Comparison of ENCODE assay signal across 1 cellular context in the genomic region with DNA sequence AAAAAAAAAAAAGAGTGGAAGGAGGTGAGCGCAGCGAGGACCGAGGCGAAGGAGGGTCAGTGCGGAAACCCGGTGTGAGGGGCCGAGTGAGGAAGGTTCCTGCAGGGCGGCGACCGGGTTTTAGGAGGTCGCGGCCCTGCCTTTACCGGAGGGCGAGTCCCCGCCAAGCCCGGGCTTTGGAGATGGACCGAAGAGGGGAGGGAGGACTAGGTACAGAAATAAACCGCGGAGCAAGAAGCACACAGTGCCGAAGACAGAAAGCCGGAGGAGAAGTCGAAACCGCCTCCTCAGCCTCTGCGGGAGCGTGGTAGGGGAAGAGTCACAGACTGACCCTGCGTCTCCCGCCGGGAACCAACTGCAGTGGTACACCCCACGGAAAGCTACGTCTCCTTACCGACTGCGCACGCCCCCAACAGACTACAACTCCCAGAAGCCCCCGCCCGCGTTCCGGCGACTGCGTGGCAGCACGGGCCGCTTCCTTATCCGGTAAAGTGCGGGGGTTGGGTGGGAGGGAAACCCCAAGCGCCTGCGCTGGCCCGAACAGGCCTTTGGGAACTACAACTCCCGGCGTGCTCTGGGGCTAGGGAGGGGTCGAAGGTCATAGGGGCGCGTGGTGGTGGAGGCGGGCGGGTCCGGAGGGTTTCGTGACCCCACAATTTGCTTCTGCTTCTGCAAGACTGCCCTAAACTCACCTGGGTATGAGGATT.
TF ChIP-seq lines count a peak whose summit lies in the region.

A gene (minus strand): TSS at position 365 of the 707 bp plus-strand sequence. CDS start 380 bp downstream, outside the sequence.

TF ChIP-seq in WTC11, 78 proteins besides CTCF, POLR2A, EP300 and RAD21 (continued from another document):
- TF ChIP-seq PRRX2 (CRISPR knock-in tag; IDR thresholded peaks at IDR 0.05) (no peak), TEAD1 (CRISPR knock-in tag; IDR thresholded peaks at IDR 0.05) (no peak; the same call in 1 of the 2 replicates), MXD4 (CRISPR knock-in tag; IDR thresholded peaks at IDR 0.05; ENCODE audit: borderline replicate concordance) (no peak), SP1 (CRISPR knock-in tag; conservative IDR thresholded peaks at IDR 0.05) (peak; percentile 68), NFATC4 (CRISPR knock-in tag; IDR thresholded peaks at IDR 0.05) (no peak), GABPB1 (CRISPR knock-in tag; IDR thresholded peaks at IDR 0.05) (no peak), NFE2L1 (CRISPR knock-in tag; IDR thresholded peaks at IDR 0.05) (0 out of 2 replicates have a peak, but pooled peaks have one; percentile 54), ZNF232 (CRISPR knock-in tag; IDR thresholded peaks at IDR 0.05) (0 out of 2 replicates have a peak, but pooled peaks have one; percentile 2), TP53 (CRISPR knock-in tag; IDR thresholded peaks at IDR 0.05) (no peak), ZNF263 (CRISPR knock-in tag; IDR thresholded peaks at IDR 0.05; ENCODE audit: low read depth) (no peak), HMGA2 (CRISPR knock-in tag; IDR thresholded peaks at IDR 0.05) (no peak), JAZF1 (CRISPR knock-in tag; IDR thresholded peaks at IDR 0.05) (no peak), ZBTB21 (CRISPR knock-in tag; IDR thresholded peaks at IDR 0.05; ENCODE audit: borderline replicate concordance) (no peak), NR3C1 (CRISPR knock-in tag; conservative IDR thresholded peaks at IDR 0.05; ENCODE audit: low read depth) (no peak), SMAD4 (CRISPR knock-in tag; IDR thresholded peaks at IDR 0.05) (no peak), JUN (CRISPR knock-in tag; IDR thresholded peaks at IDR 0.05) (no peak), ZNF671 (CRISPR knock-in tag; IDR thresholded peaks at IDR 0.05) (no peak), NR2C2 (CRISPR knock-in tag; IDR thresholded peaks at IDR 0.05) (peak; percentile 99), IRF2 (CRISPR knock-in tag; IDR thresholded peaks at IDR 0.05; ENCODE audit: borderline replicate concordance, low read depth) (no peak), TCF7 (CRISPR knock-in tag; IDR thresholded peaks at IDR 0.05; ENCODE audit: low read depth) (no peak), RELA (CRISPR knock-in tag; IDR thresholded peaks at IDR 0.05; ENCODE audit: borderline replicate concordance) (no peak), FOXP1 (CRISPR knock-in tag; IDR thresholded peaks at IDR 0.05; ENCODE audit: borderline replicate concordance) (peak; percentile 57), FOXJ3 (CRISPR knock-in tag; IDR thresholded peaks at IDR 0.05; ENCODE audit: borderline replicate concordance) (no peak)
- TF ChIP-seq, protein P1, sequence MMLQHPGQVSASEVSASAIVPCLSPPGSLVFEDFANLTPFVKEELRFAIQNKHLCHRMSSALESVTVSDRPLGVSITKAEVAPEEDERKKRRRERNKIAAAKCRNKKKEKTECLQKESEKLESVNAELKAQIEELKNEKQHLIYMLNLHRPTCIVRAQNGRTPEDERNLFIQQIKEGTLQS (CRISPR knock-in tag; conservative IDR thresholded peaks at IDR 0.05), result no peak
- TF ChIP-seq, protein P2, sequence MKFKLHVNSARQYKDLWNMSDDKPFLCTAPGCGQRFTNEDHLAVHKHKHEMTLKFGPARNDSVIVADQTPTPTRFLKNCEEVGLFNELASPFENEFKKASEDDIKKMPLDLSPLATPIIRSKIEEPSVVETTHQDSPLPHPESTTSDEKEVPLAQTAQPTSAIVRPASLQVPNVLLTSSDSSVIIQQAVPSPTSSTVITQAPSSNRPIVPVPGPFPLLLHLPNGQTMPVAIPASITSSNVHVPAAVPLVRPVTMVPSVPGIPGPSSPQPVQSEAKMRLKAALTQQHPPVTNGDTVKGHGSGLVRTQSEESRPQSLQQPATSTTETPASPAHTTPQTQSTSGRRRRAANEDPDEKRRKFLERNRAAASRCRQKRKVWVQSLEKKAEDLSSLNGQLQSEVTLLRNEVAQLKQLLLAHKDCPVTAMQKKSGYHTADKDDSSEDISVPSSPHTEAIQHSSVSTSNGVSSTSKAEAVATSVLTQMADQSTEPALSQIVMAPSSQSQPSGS (CRISPR knock-in tag; IDR thresholded peaks at IDR 0.05; ENCODE audit: borderline replicate concordance, low read depth), result no peak
- TF ChIP-seq, protein P3, sequence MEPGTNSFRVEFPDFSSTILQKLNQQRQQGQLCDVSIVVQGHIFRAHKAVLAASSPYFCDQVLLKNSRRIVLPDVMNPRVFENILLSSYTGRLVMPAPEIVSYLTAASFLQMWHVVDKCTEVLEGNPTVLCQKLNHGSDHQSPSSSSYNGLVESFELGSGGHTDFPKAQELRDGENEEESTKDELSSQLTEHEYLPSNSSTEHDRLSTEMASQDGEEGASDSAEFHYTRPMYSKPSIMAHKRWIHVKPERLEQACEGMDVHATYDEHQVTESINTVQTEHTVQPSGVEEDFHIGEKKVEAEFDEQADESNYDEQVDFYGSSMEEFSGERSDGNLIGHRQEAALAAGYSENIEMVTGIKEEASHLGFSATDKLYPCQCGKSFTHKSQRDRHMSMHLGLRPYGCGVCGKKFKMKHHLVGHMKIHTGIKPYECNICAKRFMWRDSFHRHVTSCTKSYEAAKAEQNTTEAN (CRISPR knock-in tag; IDR thresholded peaks at IDR 0.05), result 0 out of 2 replicates have a peak, but pooled peaks have one; percentile 23
- TF ChIP-seq, protein P4, sequence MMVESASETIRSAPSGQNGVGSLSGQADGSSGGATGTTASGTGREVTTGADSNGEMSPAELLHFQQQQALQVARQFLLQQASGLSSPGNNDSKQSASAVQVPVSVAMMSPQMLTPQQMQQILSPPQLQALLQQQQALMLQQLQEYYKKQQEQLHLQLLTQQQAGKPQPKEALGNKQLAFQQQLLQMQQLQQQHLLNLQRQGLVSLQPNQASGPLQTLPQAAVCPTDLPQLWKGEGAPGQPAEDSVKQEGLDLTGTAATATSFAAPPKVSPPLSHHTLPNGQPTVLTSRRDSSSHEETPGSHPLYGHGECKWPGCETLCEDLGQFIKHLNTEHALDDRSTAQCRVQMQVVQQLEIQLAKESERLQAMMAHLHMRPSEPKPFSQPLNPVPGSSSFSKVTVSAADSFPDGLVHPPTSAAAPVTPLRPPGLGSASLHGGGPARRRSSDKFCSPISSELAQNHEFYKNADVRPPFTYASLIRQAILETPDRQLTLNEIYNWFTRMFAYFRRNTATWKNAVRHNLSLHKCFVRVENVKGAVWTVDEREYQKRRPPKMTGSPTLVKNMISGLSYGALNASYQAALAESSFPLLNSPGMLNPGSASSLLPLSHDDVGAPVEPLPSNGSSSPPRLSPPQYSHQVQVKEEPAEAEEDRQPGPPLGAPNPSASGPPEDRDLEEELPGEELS (CRISPR knock-in tag; IDR thresholded peaks at IDR 0.05), result peak; percentile 43; the same call in 1 of the 2 replicates
- TF ChIP-seq, protein P5, sequence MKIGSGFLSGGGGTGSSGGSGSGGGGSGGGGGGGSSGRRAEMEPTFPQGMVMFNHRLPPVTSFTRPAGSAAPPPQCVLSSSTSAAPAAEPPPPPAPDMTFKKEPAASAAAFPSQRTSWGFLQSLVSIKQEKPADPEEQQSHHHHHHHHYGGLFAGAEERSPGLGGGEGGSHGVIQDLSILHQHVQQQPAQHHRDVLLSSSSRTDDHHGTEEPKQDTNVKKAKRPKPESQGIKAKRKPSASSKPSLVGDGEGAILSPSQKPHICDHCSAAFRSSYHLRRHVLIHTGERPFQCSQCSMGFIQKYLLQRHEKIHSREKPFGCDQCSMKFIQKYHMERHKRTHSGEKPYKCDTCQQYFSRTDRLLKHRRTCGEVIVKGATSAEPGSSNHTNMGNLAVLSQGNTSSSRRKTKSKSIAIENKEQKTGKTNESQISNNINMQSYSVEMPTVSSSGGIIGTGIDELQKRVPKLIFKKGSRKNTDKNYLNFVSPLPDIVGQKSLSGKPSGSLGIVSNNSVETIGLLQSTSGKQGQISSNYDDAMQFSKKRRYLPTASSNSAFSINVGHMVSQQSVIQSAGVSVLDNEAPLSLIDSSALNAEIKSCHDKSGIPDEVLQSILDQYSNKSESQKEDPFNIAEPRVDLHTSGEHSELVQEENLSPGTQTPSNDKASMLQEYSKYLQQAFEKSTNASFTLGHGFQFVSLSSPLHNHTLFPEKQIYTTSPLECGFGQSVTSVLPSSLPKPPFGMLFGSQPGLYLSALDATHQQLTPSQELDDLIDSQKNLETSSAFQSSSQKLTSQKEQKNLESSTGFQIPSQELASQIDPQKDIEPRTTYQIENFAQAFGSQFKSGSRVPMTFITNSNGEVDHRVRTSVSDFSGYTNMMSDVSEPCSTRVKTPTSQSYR (CRISPR knock-in tag; IDR thresholded peaks at IDR 0.05), result 0 out of 2 replicates have a peak, but pooled peaks have one; percentile 19
- TF ChIP-seq, protein P6, sequence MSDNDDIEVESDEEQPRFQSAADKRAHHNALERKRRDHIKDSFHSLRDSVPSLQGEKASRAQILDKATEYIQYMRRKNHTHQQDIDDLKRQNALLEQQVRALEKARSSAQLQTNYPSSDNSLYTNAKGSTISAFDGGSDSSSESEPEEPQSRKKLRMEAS (CRISPR knock-in tag; IDR thresholded peaks at IDR 0.05), result peak; percentile 35; the same call in 1 of the 2 replicates
- TF ChIP-seq, protein P7, sequence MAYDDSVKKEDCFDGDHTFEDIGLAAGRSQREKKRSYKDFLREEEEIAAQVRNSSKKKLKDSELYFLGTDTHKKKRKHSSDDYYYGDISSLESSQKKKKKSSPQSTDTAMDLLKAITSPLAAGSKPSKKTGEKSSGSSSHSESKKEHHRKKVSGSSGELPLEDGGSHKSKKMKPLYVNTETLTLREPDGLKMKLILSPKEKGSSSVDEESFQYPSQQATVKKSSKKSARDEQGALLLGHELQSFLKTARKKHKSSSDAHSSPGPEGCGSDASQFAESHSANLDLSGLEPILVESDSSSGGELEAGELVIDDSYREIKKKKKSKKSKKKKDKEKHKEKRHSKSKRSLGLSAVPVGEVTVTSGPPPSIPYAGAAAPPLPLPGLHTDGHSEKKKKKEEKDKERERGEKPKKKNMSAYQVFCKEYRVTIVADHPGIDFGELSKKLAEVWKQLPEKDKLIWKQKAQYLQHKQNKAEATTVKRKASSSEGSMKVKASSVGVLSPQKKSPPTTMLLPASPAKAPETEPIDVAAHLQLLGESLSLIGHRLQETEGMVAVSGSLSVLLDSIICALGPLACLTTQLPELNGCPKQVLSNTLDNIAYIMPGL (CRISPR knock-in tag; IDR thresholded peaks at IDR 0.05), result peak; percentile 8
- TF ChIP-seq, protein P8, sequence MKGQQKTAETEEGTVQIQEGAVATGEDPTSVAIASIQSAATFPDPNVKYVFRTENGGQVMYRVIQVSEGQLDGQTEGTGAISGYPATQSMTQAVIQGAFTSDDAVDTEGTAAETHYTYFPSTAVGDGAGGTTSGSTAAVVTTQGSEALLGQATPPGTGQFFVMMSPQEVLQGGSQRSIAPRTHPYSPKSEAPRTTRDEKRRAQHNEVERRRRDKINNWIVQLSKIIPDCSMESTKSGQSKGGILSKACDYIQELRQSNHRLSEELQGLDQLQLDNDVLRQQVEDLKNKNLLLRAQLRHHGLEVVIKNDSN (CRISPR knock-in tag; IDR thresholded peaks at IDR 0.05), result peak; percentile 56; the same call in 1 of the 2 replicates
- TF ChIP-seq, protein P9, sequence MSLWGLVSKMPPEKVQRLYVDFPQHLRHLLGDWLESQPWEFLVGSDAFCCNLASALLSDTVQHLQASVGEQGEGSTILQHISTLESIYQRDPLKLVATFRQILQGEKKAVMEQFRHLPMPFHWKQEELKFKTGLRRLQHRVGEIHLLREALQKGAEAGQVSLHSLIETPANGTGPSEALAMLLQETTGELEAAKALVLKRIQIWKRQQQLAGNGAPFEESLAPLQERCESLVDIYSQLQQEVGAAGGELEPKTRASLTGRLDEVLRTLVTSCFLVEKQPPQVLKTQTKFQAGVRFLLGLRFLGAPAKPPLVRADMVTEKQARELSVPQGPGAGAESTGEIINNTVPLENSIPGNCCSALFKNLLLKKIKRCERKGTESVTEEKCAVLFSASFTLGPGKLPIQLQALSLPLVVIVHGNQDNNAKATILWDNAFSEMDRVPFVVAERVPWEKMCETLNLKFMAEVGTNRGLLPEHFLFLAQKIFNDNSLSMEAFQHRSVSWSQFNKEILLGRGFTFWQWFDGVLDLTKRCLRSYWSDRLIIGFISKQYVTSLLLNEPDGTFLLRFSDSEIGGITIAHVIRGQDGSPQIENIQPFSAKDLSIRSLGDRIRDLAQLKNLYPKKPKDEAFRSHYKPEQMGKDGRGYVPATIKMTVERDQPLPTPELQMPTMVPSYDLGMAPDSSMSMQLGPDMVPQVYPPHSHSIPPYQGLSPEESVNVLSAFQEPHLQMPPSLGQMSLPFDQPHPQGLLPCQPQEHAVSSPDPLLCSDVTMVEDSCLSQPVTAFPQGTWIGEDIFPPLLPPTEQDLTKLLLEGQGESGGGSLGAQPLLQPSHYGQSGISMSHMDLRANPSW (CRISPR knock-in tag; conservative IDR thresholded peaks at IDR 0.05; ENCODE audit: low read depth), result no peak
- TF ChIP-seq, protein P10, sequence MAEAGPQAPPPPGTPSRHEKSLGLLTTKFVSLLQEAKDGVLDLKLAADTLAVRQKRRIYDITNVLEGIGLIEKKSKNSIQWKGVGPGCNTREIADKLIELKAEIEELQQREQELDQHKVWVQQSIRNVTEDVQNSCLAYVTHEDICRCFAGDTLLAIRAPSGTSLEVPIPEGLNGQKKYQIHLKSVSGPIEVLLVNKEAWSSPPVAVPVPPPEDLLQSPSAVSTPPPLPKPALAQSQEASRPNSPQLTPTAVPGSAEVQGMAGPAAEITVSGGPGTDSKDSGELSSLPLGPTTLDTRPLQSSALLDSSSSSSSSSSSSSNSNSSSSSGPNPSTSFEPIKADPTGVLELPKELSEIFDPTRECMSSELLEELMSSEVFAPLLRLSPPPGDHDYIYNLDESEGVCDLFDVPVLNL (CRISPR knock-in tag; IDR thresholded peaks at IDR 0.05; ENCODE audit: borderline replicate concordance, low read depth), result 0 out of 2 replicates have a peak, but pooled peaks have one; percentile 34
- TF ChIP-seq, protein P11, sequence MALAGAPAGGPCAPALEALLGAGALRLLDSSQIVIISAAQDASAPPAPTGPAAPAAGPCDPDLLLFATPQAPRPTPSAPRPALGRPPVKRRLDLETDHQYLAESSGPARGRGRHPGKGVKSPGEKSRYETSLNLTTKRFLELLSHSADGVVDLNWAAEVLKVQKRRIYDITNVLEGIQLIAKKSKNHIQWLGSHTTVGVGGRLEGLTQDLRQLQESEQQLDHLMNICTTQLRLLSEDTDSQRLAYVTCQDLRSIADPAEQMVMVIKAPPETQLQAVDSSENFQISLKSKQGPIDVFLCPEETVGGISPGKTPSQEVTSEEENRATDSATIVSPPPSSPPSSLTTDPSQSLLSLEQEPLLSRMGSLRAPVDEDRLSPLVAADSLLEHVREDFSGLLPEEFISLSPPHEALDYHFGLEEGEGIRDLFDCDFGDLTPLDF (CRISPR knock-in tag; IDR thresholded peaks at IDR 0.05), result no peak
- TF ChIP-seq, protein P12, sequence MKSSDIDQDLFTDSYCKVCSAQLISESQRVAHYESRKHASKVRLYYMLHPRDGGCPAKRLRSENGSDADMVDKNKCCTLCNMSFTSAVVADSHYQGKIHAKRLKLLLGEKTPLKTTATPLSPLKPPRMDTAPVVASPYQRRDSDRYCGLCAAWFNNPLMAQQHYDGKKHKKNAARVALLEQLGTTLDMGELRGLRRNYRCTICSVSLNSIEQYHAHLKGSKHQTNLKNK (CRISPR knock-in tag; IDR thresholded peaks at IDR 0.05), result no peak
